Comparison of ENCODE assay signal across 20 cellular contexts in genomic region chr17:65174974-65175373, GRCh38. TPM values are rescaled to one million over a fixed set of nuclear protein-coding genes. Genes with fewer than 3 reads are reported as not detected.
A peak's percentile ranks its signal among the peaks of the same experiment; 100 is the strongest.
DNase-seq lines count a peak whose midpoint lies in the region; ATAC-seq, FAIRE-seq and TF ChIP-seq lines count a peak whose summit lies in the region.
"Had no signal": no experiment of that assay in that cellular context is flagged by ENCODE, and none has a peak within 500 bp of the region (broad histone marks: within the 10 kb centered on the region; RNA-seq: fewer than 3 reads in every experiment).

No MANE protein-coding gene starts in this region.

- TF ChIP-seq CTCF in HepG2 (CRISPR knock-in tag; IDR thresholded peaks at IDR 0.05) (no peak), right lobe of liver (IDR thresholded peaks at IDR 0.05) (no peak), OCI-LY7 (conservative IDR thresholded peaks at IDR 0.05; ENCODE audit: low read length) (no peak), mesothelial cell of epicardium (IDR thresholded peaks at IDR 0.05; ENCODE audit: unreplicated experiment) (no peak)

- peak overlapping the region in 1 of 2 experiments; percentile 23 for H3K14ac ChIP-seq in mesenchymal stem cell (ENCODE audit: low read length in 2 of 2)

- H3K9me3 ChIP-seq in HepG2 (ENCODE audit: low read length): no peaks in the 10 kb centered on the region
- no peaks in the 10 kb centered on the region for H3K9me3 ChIP-seq in right lobe of liver
- H3K9me3 ChIP-seq in OCI-LY7 (ENCODE audit: low read length): no peaks in the 10 kb centered on the region
- H3K9me3 ChIP-seq in mesenchymal stem cell (ENCODE audit: control insufficient read depth, low read length): no peaks in the 10 kb centered on the region
- H3K9me3 ChIP-seq: A549 had no signal

- peak overlapping the region in 1 of 2 experiments; percentile 52 for H3K18ac ChIP-seq in mesenchymal stem cell (ENCODE audit: low read depth in 1 of 2, low read length in 2 of 2)

- FAIRE-seq in HepG2 (lab: Jason Lieb, UNC): no peak
- FAIRE-seq: A549 had no signal

- H3K36me3 ChIP-seq in HepG2 (replicated peaks in 1 of 2; ENCODE audit: control insufficient read depth in 1 of 2, insufficient read depth in 2 of 2, low read length in 2 of 2): no peaks in the 10 kb centered on the region
- no peaks in the 10 kb centered on the region for H3K36me3 ChIP-seq in right lobe of liver
- H3K36me3 ChIP-seq in OCI-LY7 (ENCODE audit: insufficient read depth, low read length): peaks cover 8% of the 10 kb centered on the region; the same call in 1 of the 2 replicates
- H3K36me3 ChIP-seq in mesenchymal stem cell (ENCODE audit: control insufficient read depth in 1 of 2, insufficient read depth in 2 of 2, low read depth in 1 of 2, low read length in 2 of 2): no peaks in the 10 kb centered on the region

- H2AK5ac ChIP-seq in mesenchymal stem cell (ENCODE audit: low read length, severe bottlenecking): no peak overlapping the region

- CTCF ChIA-PET in HepG2 (lab: Yijun Ruan, JAX; ENCODE audit: low intra/inter-chr PET ratio, low total read pairs): no interaction called here
- CTCF ChIA-PET in OCI-LY7 (lab: Charles Lee; ENCODE audit: unreplicated experiment): no interaction called here

- no peak overlapping the region for H4K8ac ChIP-seq in mesenchymal stem cell (ENCODE audit: low read length)

- H3K4me3 Mint-ChIP-seq in mesothelial cell of epicardium: no peak overlapping the region
- H3K4me3 Mint-ChIP-seq: CD4-positive, alpha-beta memory T cell; GM23338 had no signal

- no peaks in the 10 kb centered on the region for H4K20me1 ChIP-seq in HepG2 (ENCODE audit: insufficient read depth, low read length)
- no peaks in the 10 kb centered on the region for H4K20me1 ChIP-seq in OCI-LY7 (ENCODE audit: insufficient read depth, low read length)

- no peaks in the 10 kb centered on the region for H3K9me2 ChIP-seq in OCI-LY7 (ENCODE audit: insufficient read depth, low read length)

- H3K9me3 Mint-ChIP-seq in mesothelial cell of epicardium: no peaks in the 10 kb centered on the region
- H3K9me3 Mint-ChIP-seq: GM23338 had no signal

- no peak overlapping the region for H3K23ac ChIP-seq in mesenchymal stem cell (ENCODE audit: low read length in 2 of 2)

- no peaks in the 10 kb centered on the region for H3K4me1 ChIP-seq in HepG2 (ENCODE audit: insufficient read depth, low read length)
- peaks cover 0 to 3% (median 0%) of the 10 kb centered on the region in 4 donors for H3K4me1 ChIP-seq in right lobe of liver
- H3K4me1 ChIP-seq in OCI-LY7 (ENCODE audit: insufficient read depth, low read length, poor library complexity, severe bottlenecking): peaks cover 84% of the 10 kb centered on the region
- H3K4me1 ChIP-seq in mesenchymal stem cell (ENCODE audit: control insufficient read depth, insufficient read depth, low read depth, low read length): peaks cover 29% of the 10 kb centered on the region

- ATAC-seq in HepG2 (no peak), right lobe of liver (no peak), GM18511 (IDR thresholded peaks at IDR 0.05; ENCODE audit: unreplicated experiment) (no peak)
- ATAC-seq: A549, GM23338, HCT116 had no signal

- H3K79me2 ChIP-seq in HepG2 (ENCODE audit: insufficient read depth, low read length) (no peaks in the 10 kb centered on the region), OCI-LY7 (ENCODE audit: insufficient read depth, low read depth, low read length) (no peaks in the 10 kb centered on the region)

- H3K9ac ChIP-seq in HepG2 (ENCODE audit: insufficient read depth, low read depth, low read length) (no peak overlapping the region), mesenchymal stem cell (ENCODE audit: low read length) (no peak overlapping the region)

- H3K4me2 ChIP-seq in HepG2 (ENCODE audit: low read depth, low read length) (no peak overlapping the region), OCI-LY7 (ENCODE audit: low read length) (0 out of 2 replicates have a peak overlapping the region, but pooled peaks have one; percentile 38), mesenchymal stem cell (ENCODE audit: low read length, poor library complexity, severe bottlenecking) (no peak overlapping the region)
- H3K4me2 ChIP-seq: A549, GM23338 had no signal

- TF ChIP-seq RAD21 in HepG2 (CRISPR knock-in tag; IDR thresholded peaks at IDR 0.05): no peak

- DNase-seq in HepG2 (ENCODE audit: low spot score) (no peak), right lobe of liver (no peak), OCI-LY7 (ENCODE audit: low spot score) (no peak), mesenchymal stem cell (no peak), mesothelial cell of epicardium (ENCODE audit: low spot score in 2 of 2, unreplicated experiment in 2 of 2) (no peak)
- DNase-seq in stimulated activated naive CD4-positive, alpha-beta T cell (lab: John Stamatoyannopoulos, UW): no peak
- DNase-seq: AML-193; CD4-positive, alpha-beta memory T cell; DMS153; DMS79; GF-D8; H7; Karpas-422; KBM-7 had no signal

- WGBS in HepG2 (ENCODE audit: low lambda C conversion rate): 47% methylated on average over 2 of the region's 2 CpGs
- 48% methylated on average over 2 of the region's 2 CpGs for WGBS in right lobe of liver (ENCODE audit: insufficient coverage, low coverage, low lambda C conversion rate, missing lambda C conversion rate)
- 100% methylated on average over 2 of the region's 2 CpGs for WGBS in mesenchymal stem cell

- TF ChIP-seq POLR2A in HepG2 (IDR thresholded peaks at IDR 0.05; ENCODE audit: insufficient read depth in 1 of 2, low read depth in 2 of 2, low read length in 2 of 2) (no peak), right lobe of liver (IDR thresholded peaks at IDR 0.05) (no peak)

- in situ Hi-C loops in HepG2 (cut with HindIII; ENCODE audit: extremely low pct_ligation_motif_present, low pct_unique_long_range_greater_than_20kb): no loop called here

- H3K4me3 ChIP-seq in HepG2 (replicated peaks in 1 of 3; ENCODE audit: insufficient read depth in 1 of 3, low read depth in 2 of 3, low read length in 3 of 3) (no peak overlapping the region), right lobe of liver (no peak overlapping the region), OCI-LY7 (ENCODE audit: low read depth, low read length, poor library complexity, severe bottlenecking) (no peak overlapping the region), mesenchymal stem cell (ENCODE audit: insufficient read depth in 1 of 2, low read depth in 1 of 2, low read length in 2 of 2) (no peak overlapping the region)
- H3K4me3 ChIP-seq: A549, GM23338 had no signal

- no peaks in the 10 kb centered on the region for H3K27me3 Mint-ChIP-seq in mesothelial cell of epicardium (ENCODE audit: low read depth)
- H3K27me3 Mint-ChIP-seq: CD4-positive, alpha-beta memory T cell had no signal

- peak overlapping the region; percentile 25 for H4K91ac ChIP-seq in mesenchymal stem cell (ENCODE audit: low read length)

- H2BK12ac ChIP-seq in mesenchymal stem cell (ENCODE audit: low read length in 2 of 2): peak overlapping the region; percentile 61 to 80

- no peak overlapping the region for H3K27ac ChIP-seq in HepG2 (ENCODE audit: extremely low read length, insufficient read depth, low read length)
- no peak overlapping the region for H3K27ac ChIP-seq in right lobe of liver
- peak overlapping the region; percentile 21 for H3K27ac ChIP-seq in OCI-LY7 (ENCODE audit: low read depth, low read length, poor library complexity, severe bottlenecking)
- H3K27ac ChIP-seq in mesenchymal stem cell (ENCODE audit: low read length, poor library complexity, severe bottlenecking): no peak overlapping the region
- H3K27ac ChIP-seq: 22Rv1, A549, C4-2B had no signal

- no peak overlapping the region for H2BK15ac ChIP-seq in mesenchymal stem cell (ENCODE audit: low read depth, poor library complexity, severe bottlenecking)

- H3K4me1 Mint-ChIP-seq in mesothelial cell of epicardium: peaks cover 13% of the 10 kb centered on the region

- H3K27ac Mint-ChIP-seq in mesothelial cell of epicardium: no peak overlapping the region
- H3K27ac Mint-ChIP-seq: GM23338 had no signal

- H2BK120ac ChIP-seq in mesenchymal stem cell (ENCODE audit: low read depth, low read length): peak overlapping the region; percentile 1

- H2BK5ac ChIP-seq in mesenchymal stem cell (ENCODE audit: low read depth, low read length, poor library complexity, severe bottlenecking): no peak overlapping the region

- H3K36me3 Mint-ChIP-seq in mesothelial cell of epicardium: no peaks in the 10 kb centered on the region
- H3K36me3 Mint-ChIP-seq: CD4-positive, alpha-beta memory T cell had no signal

- H3K79me1 ChIP-seq in mesenchymal stem cell (replicated peaks; ENCODE audit: low read length, poor library complexity, severe bottlenecking): no peaks in the 10 kb centered on the region

- H2AFZ ChIP-seq in HepG2 (ENCODE audit: low read length) (no peak overlapping the region), OCI-LY7 (ENCODE audit: low read length) (no peak overlapping the region; the same call in 1 of the 2 replicates), mesenchymal stem cell (ENCODE audit: low read depth, low read length) (no peak overlapping the region)
- H2AFZ ChIP-seq: GM23338 had no signal

- POLR2A ChIA-PET in HepG2 (lab: Yijun Ruan, JAX): no interaction called here
- POLR2A ChIA-PET in OCI-LY7 (lab: Charles Lee): no interaction called here

- intact Hi-C loops in HepG2 (cut with micrococcal nuclease; ENCODE audit: unreplicated experiment) (no loop called here), right lobe of liver (cut with DNase I) (no loop called here), OCI-LY7 (cut with micrococcal nuclease; ENCODE audit: unreplicated experiment) (no loop called here)

- BruUV-seq in HepG2 (replicated peaks; lab: Mats Ljungman, UMichigan) (no TSS peak), OCI-LY7 (replicated peaks; lab: Mats Ljungman, UMichigan) (no TSS peak)

- TF ChIP-seq EP300 in HepG2 (IDR thresholded peaks at IDR 0.05; ENCODE audit: low read depth in 2 of 2, low read length in 2 of 2) (no peak), HepG2 (CRISPR knock-in tag; IDR thresholded peaks at IDR 0.05; ENCODE audit: borderline replicate concordance) (no peak)

- H3K4ac ChIP-seq in mesenchymal stem cell (ENCODE audit: low read depth in 1 of 2, low read length in 2 of 2): peak overlapping the region in 1 of 2 experiments; percentile 46

- H3K27me3 ChIP-seq in HepG2 (ENCODE audit: control insufficient read depth in 1 of 2, insufficient read depth in 2 of 2, low read length in 2 of 2) (peaks cover 0 to 10% of the 10 kb centered on the region in 2 experiments; a peak in 1 of 5 replicates), right lobe of liver (no peaks in the 10 kb centered on the region), mesenchymal stem cell (ENCODE audit: control insufficient read depth in 1 of 2, insufficient read depth in 1 of 2, low read length in 2 of 2) (peaks cover 0 to 6% of the 10 kb centered on the region in 2 experiments)

RNA-seq across cellular contexts. Expression of gene RGS9, which starts 37.8 kb away (rescaled TPM):
- total RNA-seq in HepG2 (2016; rRNA removed; fragmentation: Illumina TruSeq; extraction: Trizol) (0.44 and 0.66 TPM in 2 replicates), right lobe of liver (10 to 100 TPM in 2 of 6 experiments, 1 to 10 TPM in 4; 1.9 to 12.8 (median 5.7) TPM), OCI-LY7 (2022) (22.2 and 26.4 TPM in 2 replicates), mesothelial cell of epicardium (8.9 to 10.7 TPM (median 9.9 TPM) in 3 replicates)
- 0.62 and 2.1 TPM in 2 replicates for total RNA-seq in HepG2 (2016; cell fraction: cytosol; rRNA removed; fragmentation: Illumina TruSeq; extraction: Trizol; ENCODE audit: low read depth)
- total RNA-seq in HepG2 (2016; cell fraction: insoluble cytoplasmic fraction; rRNA removed; fragmentation: Illumina TruSeq; extraction: Trizol): 0.13 and 0.37 TPM in 2 replicates
- total RNA-seq in HepG2 (2016; cell fraction: membrane; rRNA removed; fragmentation: Illumina TruSeq; extraction: Trizol): 1.5 and 2.3 TPM in 2 replicates
- not detected in 2 replicates for total RNA-seq in HepG2 (2016; cell fraction: nucleus; rRNA removed; fragmentation: Illumina TruSeq; extraction: Trizol)
- 0.43 and 0.74 TPM in 2 replicates for polyA plus RNA-seq in HepG2 (2011; rRNA removed)
- polyA plus RNA-seq in HepG2 (2011; cell fraction: cytosol; rRNA removed): 0.22 and 0.24 TPM in 2 replicates
- polyA plus RNA-seq in HepG2 (2011; cell fraction: nucleus; rRNA removed): 0.06 and 0.10 TPM in 2 replicates
- 0.47 and 0.65 TPM in 2 replicates for polyA plus RNA-seq in HepG2 (2012)
- 1.7 and 2.2 TPM in 2 replicates for polyA plus RNA-seq in HepG2 (2016; cell fraction: cytosol; fragmentation: Illumina TruSeq; extraction: Trizol; ENCODE audit: low read depth)
- polyA plus RNA-seq in HepG2 (2016; cell fraction: insoluble cytoplasmic fraction; fragmentation: Illumina TruSeq; extraction: Trizol; ENCODE audit: low read depth): 0.62 and 0.74 TPM in 2 replicates
- 1.2 and 1.8 TPM in 2 replicates for polyA plus RNA-seq in HepG2 (2016; cell fraction: membrane; fragmentation: Illumina TruSeq; extraction: Trizol; ENCODE audit: low read depth)
- polyA plus RNA-seq in HepG2 (2016; cell fraction: nucleus; fragmentation: Illumina TruSeq; extraction: Trizol; ENCODE audit: insufficient read depth, low read depth): 0.29 and 0.72 TPM in 2 replicates
- 0.20 and 0.23 TPM in 2 replicates for polyA minus RNA-seq in HepG2 (2011; rRNA and poly(A)+ RNA removed; ENCODE audit: low replicate concordance)
- not detected in 2 replicates for polyA minus RNA-seq in HepG2 (2011; cell fraction: cytosol; rRNA and poly(A)+ RNA removed)
- polyA minus RNA-seq in HepG2 (2011; cell fraction: nucleus; rRNA and poly(A)+ RNA removed): 0.13 TPM in 1 of 2 replicates, not detected in the other
- 12.9 and 13.7 TPM in 2 replicates for total RNA-seq in OCI-LY7 (2014; rRNA removed; shearing (Covaris generic))
- 8.0 TPM for polyA plus RNA-seq in mesenchymal stem cell (2013, experiment 1 of 2)
- 8.1 TPM for polyA plus RNA-seq in mesenchymal stem cell (2013, experiment 2 of 2)
